8 cellular contexts compared by ENCODE assay signal in the genomic region with DNA sequence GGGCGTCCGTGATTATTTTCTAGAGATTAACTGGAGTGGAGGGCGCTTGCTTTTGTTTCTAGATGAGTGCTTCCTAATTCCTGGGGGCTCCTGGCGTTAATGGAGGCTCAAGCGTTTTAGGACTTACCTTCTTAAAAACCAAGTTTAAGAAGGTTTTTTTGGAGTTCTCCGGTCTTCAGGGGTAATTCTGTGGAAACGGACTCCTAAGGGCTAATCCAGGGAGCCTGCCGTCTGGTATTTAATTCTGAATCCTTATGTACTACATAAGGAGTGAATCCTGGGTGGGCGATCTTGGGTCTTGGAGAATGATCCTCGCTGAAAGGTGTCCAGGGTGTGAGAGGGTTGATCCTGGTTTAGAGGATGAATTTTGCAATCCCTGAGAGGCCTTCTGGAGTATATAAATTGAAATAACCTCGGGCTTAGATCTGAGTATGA. TPM values are rescaled to one million over a fixed set of nuclear protein-coding genes. Genes with fewer than 3 reads are reported as not detected.
DNase-seq lines count a peak whose midpoint lies in the region; ATAC-seq and TF ChIP-seq lines count a peak whose summit lies in the region.

No MANE protein-coding gene starts in this region.

- peak overlapping the region; percentile 93 to 98 (median 96) for H3K27ac ChIP-seq in gastrocnemius medialis

- peak overlapping the region; percentile 100 for H3K4me3 Mint-ChIP-seq in T-helper 17 cell

- peak overlapping the region; percentile 99 for H3K27ac Mint-ChIP-seq in T-helper 17 cell

- H3K4me3 ChIP-seq in GM12865 (ENCODE audit: low read depth, low read length) (peak overlapping the region; percentile 92), fibroblast of the aortic adventitia (ENCODE audit: low read depth, low read length) (peak overlapping the region; percentile 96), gastrocnemius medialis (peak overlapping the region; percentile 79 to 96 (median 90))

- TF ChIP-seq POLR2A in gastrocnemius medialis (IDR thresholded peaks at IDR 0.05), result peak in 1 of 2 donors; percentile 3

- no peaks in the 10 kb centered on the region for H3K27me3 ChIP-seq in gastrocnemius medialis

- H3K27me3 Mint-ChIP-seq in T-helper 17 cell, result no peaks in the 10 kb centered on the region

- no peaks in the 10 kb centered on the region for H3K9me3 ChIP-seq in T-helper 17 cell (ENCODE audit: control insufficient read depth, low read length, poor library complexity, severe bottlenecking)
- no peaks in the 10 kb centered on the region for H3K9me3 ChIP-seq in gastrocnemius medialis

- no peak for DNase-seq in GM12865 (ENCODE audit: low read depth)
- DNase-seq in T-helper 17 cell, result no peak
- no peak for DNase-seq in fibroblast of the aortic adventitia (ENCODE audit: low read depth)
- DNase-seq in gastrocnemius medialis, result no peak
- DNase-seq in GM19240 (ENCODE audit: insufficient read length, low spot score), result no peak
- DNase-seq in anterior cingulate cortex (lab: John Stamatoyannopoulos, UW), result no peak

- intact Hi-C loops in gastrocnemius medialis (cut with DNase I; ENCODE audit: low total_unique reads), result loop anchor here (1.0 to 5.0 kb wide), 4 partner anchors 9 to 381 kb away; a partner anchor contains a TSS

- ATAC-seq in T-helper 17 cell (no peak), gastrocnemius medialis (no peak), HG03439 (IDR thresholded peaks at IDR 0.05; ENCODE audit: unreplicated experiment) (no peak), GM21619 (IDR thresholded peaks at IDR 0.05; ENCODE audit: unreplicated experiment) (no peak)

- peaks cover 25% of the 10 kb centered on the region for H3K36me3 Mint-ChIP-seq in T-helper 17 cell (ENCODE audit: low read depth)

- TF ChIP-seq CTCF in GM12865 (IDR thresholded peaks at IDR 0.05; ENCODE audit: insufficient read depth, low read depth, low read length, missing control alignments) (no peak), fibroblast of the aortic adventitia (IDR thresholded peaks at IDR 0.05; ENCODE audit: insufficient read depth, low read length) (no peak), gastrocnemius medialis (IDR thresholded peaks at IDR 0.05 in 4 of 5, conservative IDR thresholded peaks at IDR 0.05 in 1 of 5) (peak in 1 of 5 experiments; percentile 2)

- in situ Hi-C loops in gastrocnemius medialis (cut with MboI; ENCODE audit: low sequenced_read_pairs in 4 of 4), result loop anchor here in 1 of 4 donors (5.0 kb wide), 1 partner anchor 76 kb away; no protein-coding TSS in a partner anchor

- peaks cover 0 to 43% of the 10 kb centered on the region in 2 donors for H3K36me3 ChIP-seq in gastrocnemius medialis

- H3K4me1 ChIP-seq in gastrocnemius medialis, result peaks cover 27 to 31% of the 10 kb centered on the region in 2 donors

- H3K4me1 Mint-ChIP-seq in T-helper 17 cell, result peaks cover 45% of the 10 kb centered on the region

RNA-seq across cellular contexts. Expression of a gene that starts 0.4 kb away (rescaled TPM):
- 1,000 to 10,000 TPM; 2,538 to 2,634 TPM for total RNA-seq in T-helper 17 cell
- 2,258 and 4,425 TPM in 2 replicates for total RNA-seq in fibroblast of the aortic adventitia (ENCODE audit: low replicate concordance)
- total RNA-seq in gastrocnemius medialis, result 1,000 to 10,000 TPM; 2,509 to 3,015 (median 2,721) TPM

RNA-seq across cellular contexts. Expression of a gene that starts 9.2 kb away (rescaled TPM):
- 1,000 to 10,000 TPM; 5,253 to 5,291 TPM for total RNA-seq in T-helper 17 cell
- total RNA-seq in fibroblast of the aortic adventitia (ENCODE audit: low replicate concordance), result 2,039 and 2,642 TPM in 2 replicates
- total RNA-seq in gastrocnemius medialis, result 1,000 to 10,000 TPM; 1,565 to 2,260 (median 1,899) TPM

RNA-seq across cellular contexts. Expression of a gene that starts 15.9 kb away (rescaled TPM):
- 10 to 100 TPM; 18.7 to 24.6 TPM for total RNA-seq in T-helper 17 cell
- total RNA-seq in fibroblast of the aortic adventitia (ENCODE audit: low replicate concordance), result 73.8 and 132 TPM in 2 replicates
- 10 to 100 TPM; 54.8 to 68.2 (median 59.7) TPM for total RNA-seq in gastrocnemius medialis

RNA-seq across cellular contexts. Expression of a gene that starts 22.6 kb away (rescaled TPM):
- total RNA-seq in T-helper 17 cell (100 to 1,000 TPM; 349 to 455 TPM), fibroblast of the aortic adventitia (ENCODE audit: low replicate concordance) (3.7 and 5.4 TPM in 2 replicates), gastrocnemius medialis (1 to 10 TPM in 3 of 4 donors, under 1 TPM in 1; 0.91 to 2.7 (median 1.2) TPM)

RNA-seq across cellular contexts. Expression of a gene that starts 31.2 kb away (rescaled TPM):
- 1 to 10 TPM in 1 of 2 donors, under 1 TPM in 1; 0.97 to 1.3 TPM for total RNA-seq in T-helper 17 cell
- 121 and 181 TPM in 2 replicates for total RNA-seq in fibroblast of the aortic adventitia (ENCODE audit: low replicate concordance)
- total RNA-seq in gastrocnemius medialis, result 10 to 100 TPM in 2 of 4 donors, 1 to 10 TPM in 2; 1.2 to 11.7 (median 7.6) TPM
